14 cellular contexts compared by ENCODE assay signal in the genomic region with DNA sequence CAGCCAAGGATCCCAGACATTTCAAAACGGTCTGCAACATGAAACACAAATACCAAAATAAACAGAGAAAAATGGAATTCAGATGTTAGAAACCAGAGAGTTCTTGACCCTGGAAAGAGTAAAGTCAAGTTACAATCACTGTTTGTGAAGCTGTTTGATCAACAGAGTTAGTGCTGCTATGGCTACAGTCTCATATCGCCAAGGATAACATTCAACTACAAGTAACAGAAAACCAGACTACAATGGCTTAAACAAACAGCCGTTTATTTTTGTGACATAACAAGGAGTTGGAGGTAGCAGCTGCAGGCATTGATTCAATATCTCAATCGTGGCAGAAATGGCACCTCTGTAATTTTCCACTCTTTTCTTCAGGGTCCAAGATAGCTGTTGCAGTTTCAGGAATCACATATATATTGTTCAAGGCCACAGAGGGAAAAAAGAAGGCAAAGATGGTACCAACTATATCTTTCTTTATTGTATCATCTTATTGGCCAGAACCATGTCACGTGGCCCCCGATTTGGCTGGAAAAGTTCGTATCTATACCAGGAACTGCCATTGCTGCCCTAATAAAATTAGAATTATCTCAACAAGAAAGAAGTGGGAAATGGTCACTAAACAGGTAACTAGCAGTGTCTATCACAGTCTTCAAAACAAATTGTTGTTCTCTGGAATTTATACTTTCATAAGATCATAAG. TPM values are rescaled to one million over a fixed set of nuclear protein-coding genes. Genes with fewer than 3 reads are reported as not detected.
DNase-seq lines count a peak whose midpoint lies in the region; ATAC-seq and TF ChIP-seq lines count a peak whose summit lies in the region.
"Had no signal": no experiment of that assay in that cellular context is flagged by ENCODE, and none has a peak within 500 bp of the region (broad histone marks: within the 10 kb centered on the region; RNA-seq: fewer than 3 reads in every experiment).

No MANE protein-coding gene starts in this region.

- TF ChIP-seq POLR2A in adrenal gland (IDR thresholded peaks at IDR 0.05) = no peak

- peak overlapping the region; percentile 19 to 68 for H3K27ac ChIP-seq in coronary artery
- H3K27ac ChIP-seq in adrenal gland = peak overlapping the region in 1 of 5 donors; percentile 6
- H3K27ac ChIP-seq: prostate gland had no signal

- no peaks in the 10 kb centered on the region for H3K27me3 ChIP-seq in adrenal gland
- H3K27me3 ChIP-seq: testis had no signal

- H3K36me3 ChIP-seq in mucosa of descending colon (ENCODE audit: low read depth) = no peaks in the 10 kb centered on the region
- H3K36me3 ChIP-seq in adrenal gland (replicated peaks in 1 of 2) = no peaks in the 10 kb centered on the region
- H3K36me3 ChIP-seq: prostate gland had no signal

- intact Hi-C loops in mucosa of descending colon (cut with DNase I, micrococcal nuclease) = no loop called here
- intact Hi-C loops in adrenal gland (cut with DNase I) = no loop called here

- ATAC-seq in mucosa of descending colon = peak; percentile 57
- no peak for ATAC-seq in GM19395 (IDR thresholded peaks at IDR 0.05; ENCODE audit: unreplicated experiment)
- ATAC-seq: HCT116, left colon had no signal

- H3K4me1 ChIP-seq in mucosa of descending colon (ENCODE audit: low read depth) = no peaks in the 10 kb centered on the region
- H3K4me1 ChIP-seq in adrenal gland (replicated peaks in 1 of 2) = peaks cover 12 to 35% of the 10 kb centered on the region in 2 donors
- H3K4me1 ChIP-seq: prostate gland, testis had no signal

- DNase-seq in AG20443 (ENCODE audit: low spot score) (peak; percentile 38), NCI-H2029 (lab: John Stamatoyannopoulos, UW) (peak; percentile 46), coronary artery (ENCODE audit: low spot score) (no peak), mucosa of descending colon (no peak), NCI-H1105 treated with DMSO at 0.1 percent for 48 hours (lab: John Stamatoyannopoulos, UW) (no peak), adrenal gland (no peak)
- no peak for DNase-seq in central memory CD4-positive, alpha-beta T cell
- DNase-seq: COR-L47, Karpas-422, left colon, testis had no signal

- no peaks in the 10 kb centered on the region for H3K9me3 ChIP-seq in mucosa of descending colon
- H3K9me3 ChIP-seq in adrenal gland (replicated peaks in 1 of 3) = no peaks in the 10 kb centered on the region
- H3K9me3 ChIP-seq: prostate gland, testis had no signal

- no peak overlapping the region for H3K4me3 ChIP-seq in coronary artery
- no peak overlapping the region for H3K4me3 ChIP-seq in mucosa of descending colon
- no peak overlapping the region for H3K4me3 ChIP-seq in adrenal gland
- H3K4me3 ChIP-seq: prostate gland, testis had no signal

- TF ChIP-seq CTCF in coronary artery (IDR thresholded peaks at IDR 0.05) (no peak), mucosa of descending colon (IDR thresholded peaks at IDR 0.05) (no peak), adrenal gland (IDR thresholded peaks at IDR 0.05) (no peak)

- 55 to 60% (median 58%) methylated on average over 7 of the region's 7 CpGs for WGBS in adrenal gland, 4 donors

RNA-seq across cellular contexts. Expression of a gene that starts 17.7 kb away (rescaled TPM):
- total RNA-seq in mucosa of descending colon = 10 to 100 TPM; 45.5 to 68.2 (median 49.6) TPM
- total RNA-seq in adrenal gland = 10 to 100 TPM; 24.5 to 75.2 (median 60.9) TPM
- polyA plus RNA-seq in adrenal gland = 10 to 100 TPM; 19.5 to 25.8 (median 20.5) TPM

RNA-seq across cellular contexts. Expression of a gene that starts 45.5 kb away (rescaled TPM):
- total RNA-seq in mucosa of descending colon (10 to 100 TPM; 27.0 to 62.7 (median 58.0) TPM), adrenal gland (100 to 1,000 TPM in 7 of 8 donors, 10 to 100 TPM in 1; 40.0 to 351 (median 178) TPM)
- polyA plus RNA-seq in adrenal gland = 100 to 1,000 TPM in 2 of 3 donors, 10 to 100 TPM in 1; 71.8 to 172 (median 127) TPM

Comparison
In these comparisons a context has a peak if more than half of its experiments do, and no peak if none do; other contexts are left out.
1. DNase-seq: peak in AG20443 (single experiment) and NCI-H2029 (single experiment); none in coronary artery (single experiment), mucosa of descending colon (0 of 3), NCI-H1105 treated with DMSO at 0.1 percent for 48 hours (single experiment), central memory CD4-positive, alpha-beta T cell (single experiment) and adrenal gland (0 of 7).